In genomic region chr11:118338637-118339061, GRCh38 we compare ENCODE assay signal across 8 cellular contexts. TPM values are rescaled to one million over a fixed set of nuclear protein-coding genes. Genes with fewer than 3 reads are reported as not detected.
DNase-seq lines count a peak whose midpoint lies in the region; ATAC-seq and TF ChIP-seq lines count a peak whose summit lies in the region.

No MANE protein-coding gene starts in this region.

- H3K36me3 ChIP-seq in KMS-11 (ENCODE audit: insufficient read depth) (no peaks in the 10 kb centered on the region), hepatocyte (replicated peaks; ENCODE audit: insufficient read depth, low read depth) (no peaks in the 10 kb centered on the region)

- no peak overlapping the region for H3K9ac ChIP-seq in KMS-11

- no peaks in the 10 kb centered on the region for H3K9me3 ChIP-seq in hepatocyte (ENCODE audit: low read depth)

- H3K4me1 ChIP-seq in KMS-11 (ENCODE audit: low read depth, poor library complexity, severe bottlenecking) (peaks cover 5% of the 10 kb centered on the region), hepatocyte (ENCODE audit: insufficient read depth) (peaks cover 12% of the 10 kb centered on the region)

- H3K27me3 ChIP-seq in KMS-11 (ENCODE audit: insufficient read depth, low read depth) (no peaks in the 10 kb centered on the region), hepatocyte (no peaks in the 10 kb centered on the region)

- H3K4me3 Mint-ChIP-seq in activated CD8-positive, alpha-beta memory T cell treated with anti-CD3 and anti-CD28 coated beads, Interleukin-2, amount 10 ng/mL, durations not matched to agents 7 days and 5 days, result peak overlapping the region; percentile 87

- H3K4me2 ChIP-seq in KMS-11, result no peak overlapping the region
- H3K4me2 ChIP-seq in hepatocyte, result no peak overlapping the region

- H3K27ac ChIP-seq in KMS-11 (no peak overlapping the region), hepatocyte (peak overlapping the region; percentile 92)

- peak overlapping the region; percentile 97 for H3K27ac Mint-ChIP-seq in activated CD8-positive, alpha-beta memory T cell treated with anti-CD3 and anti-CD28 coated beads, Interleukin-2, amount 10 ng/mL, durations not matched to agents 7 days and 5 days

- H3K4me3 ChIP-seq in KMS-11 (IDR thresholded peaks at IDR 0.05; ENCODE audit: insufficient read depth, low read depth, low read length), result no peak overlapping the region
- H3K4me3 ChIP-seq in hepatocyte, result no peak overlapping the region

- H4K20me1 ChIP-seq in KMS-11 (ENCODE audit: insufficient read depth), result no peaks in the 10 kb centered on the region
- no peaks in the 10 kb centered on the region for H4K20me1 ChIP-seq in hepatocyte (ENCODE audit: insufficient read depth, poor library complexity, severe bottlenecking)

- 74% methylated on average over 7 of the region's 7 CpGs for WGBS in hepatocyte (ENCODE audit: low lambda C conversion rate, missing lambda C conversion rate)

- H3K79me2 ChIP-seq in KMS-11 (ENCODE audit: insufficient read depth, low read depth) (no peaks in the 10 kb centered on the region), hepatocyte (no peaks in the 10 kb centered on the region)

- H3K27me3 Mint-ChIP-seq in activated CD8-positive, alpha-beta memory T cell treated with anti-CD3 and anti-CD28 coated beads, Interleukin-2, amount 10 ng/mL, durations not matched to agents 7 days and 5 days, result no peaks in the 10 kb centered on the region

- peak; percentile 98 for DNase-seq in activated CD8-positive, alpha-beta memory T cell treated with anti-CD3 and anti-CD28 coated beads, Interleukin-2, amount 10 ng/mL, durations not matched to agents 7 days and 5 days
- peak; percentile 81 for DNase-seq in hepatocyte (ENCODE audit: low spot score)
- DNase-seq in stimulated activated CD8-positive, alpha-beta memory T cell treated with anti-CD3 and anti-CD28 coated beads, Interleukin-7, amount 100 ng/mL, for 48 hours (ENCODE audit: extremely low read depth in 1 of 2, low read depth in 1 of 2), result peak; percentile 72 to 92
- no peak for DNase-seq in posterior cingulate gyrus
- DNase-seq in NCI-H345 (lab: John Stamatoyannopoulos, UW), result no peak

- H3K4me1 Mint-ChIP-seq in activated CD8-positive, alpha-beta memory T cell treated with anti-CD3 and anti-CD28 coated beads, Interleukin-2, amount 10 ng/mL, durations not matched to agents 7 days and 5 days, result peaks cover 56% of the 10 kb centered on the region

- peaks cover 40% of the 10 kb centered on the region for H3K36me3 Mint-ChIP-seq in activated CD8-positive, alpha-beta memory T cell treated with anti-CD3 and anti-CD28 coated beads, Interleukin-2, amount 10 ng/mL, durations not matched to agents 7 days and 5 days

- no peak for TF ChIP-seq CTCF in KMS-11 (conservative IDR thresholded peaks at IDR 0.05; ENCODE audit: low read depth, low read length)
- no peak for TF ChIP-seq CTCF in hepatocyte (IDR thresholded peaks at IDR 0.05; ENCODE audit: poor library complexity)

- H3K9me3 Mint-ChIP-seq in activated CD8-positive, alpha-beta memory T cell treated with anti-CD3 and anti-CD28 coated beads, Interleukin-2, amount 10 ng/mL, durations not matched to agents 7 days and 5 days (ENCODE audit: low read depth), result no peaks in the 10 kb centered on the region

- ATAC-seq in activated CD8-positive, alpha-beta memory T cell treated with anti-CD3 and anti-CD28 coated beads, Interleukin-2, amount 10 ng/mL, durations not matched to agents 7 days and 5 days, result peak; percentile 61
- no peak for ATAC-seq in HG03108 (IDR thresholded peaks at IDR 0.05; ENCODE audit: unreplicated experiment)
- ATAC-seq in HG02884 (IDR thresholded peaks at IDR 0.05; ENCODE audit: unreplicated experiment), result no peak

- no peaks in the 10 kb centered on the region for H3K9me2 ChIP-seq in hepatocyte (replicated peaks; ENCODE audit: insufficient read depth)

- intact Hi-C loops in posterior cingulate gyrus (cut with DNase I), result no loop called here

- CTCF ChIA-PET in activated CD8-positive, alpha-beta memory T cell treated with anti-CD3 and anti-CD28 coated beads, Interleukin-2, amount 10 ng/mL, durations not matched to agents 7 days and 5 days (lab: Charles Lee), result interaction anchor here (0.7 to 1.8 kb wide), 6 partner anchors 9 to 140 kb away, joined by 3 to 5 read pairs (median 4); partner anchors contain the start of genes JAML and MPZL3

- H2AFZ ChIP-seq in KMS-11 (ENCODE audit: low read depth), result peak overlapping the region; percentile 38; the same call in 1 of the 2 replicates
- no peak overlapping the region for H2AFZ ChIP-seq in hepatocyte

RNA-seq across cellular contexts. Expression of gene CD3D, which starts 3.9 kb away (rescaled TPM):
- 100 to 1,000 TPM; 428 to 526 TPM for total RNA-seq in activated CD8-positive, alpha-beta memory T cell treated with anti-CD3 and anti-CD28 coated beads, Interleukin-2, amount 10 ng/mL, durations not matched to agents 7 days and 5 days
- 0.92 and 2.3 TPM in 2 replicates for total RNA-seq in hepatocyte
- polyA plus RNA-seq in hepatocyte, result 1.8 and 3.6 TPM in 2 replicates

RNA-seq across cellular contexts. Expression of gene CD3G, which starts 5.5 kb away (rescaled TPM):
- total RNA-seq in activated CD8-positive, alpha-beta memory T cell treated with anti-CD3 and anti-CD28 coated beads, Interleukin-2, amount 10 ng/mL, durations not matched to agents 7 days and 5 days, result 100 to 1,000 TPM; 192 to 218 TPM
- 0.50 and 1.1 TPM in 2 replicates for total RNA-seq in hepatocyte
- polyA plus RNA-seq in hepatocyte, result 0.11 and 0.60 TPM in 2 replicates

RNA-seq across cellular contexts. Expression of gene UBE4A, which starts 20.8 kb away (rescaled TPM):
- total RNA-seq in activated CD8-positive, alpha-beta memory T cell treated with anti-CD3 and anti-CD28 coated beads, Interleukin-2, amount 10 ng/mL, durations not matched to agents 7 days and 5 days, result 10 to 100 TPM; 43.4 to 47.8 TPM
- total RNA-seq in hepatocyte, result 57.5 and 61.5 TPM in 2 replicates
- 19.7 and 22.4 TPM in 2 replicates for polyA plus RNA-seq in hepatocyte

RNA-seq across cellular contexts. Expression of gene CD3E, which starts 34.1 kb away (rescaled TPM):
- 100 to 1,000 TPM; 526 to 535 TPM for total RNA-seq in activated CD8-positive, alpha-beta memory T cell treated with anti-CD3 and anti-CD28 coated beads, Interleukin-2, amount 10 ng/mL, durations not matched to agents 7 days and 5 days
- total RNA-seq in hepatocyte, result not detected in 2 replicates
- polyA plus RNA-seq in hepatocyte, result not detected in 2 replicates

Comparison
In these comparisons a context has a peak if more than half of its experiments do, and no peak if none do; other contexts are left out.
1. DNase-seq: peak in activated CD8-positive, alpha-beta memory T cell treated with anti-CD3 and anti-CD28 coated beads, Interleukin-2, amount 10 ng/mL, durations not matched to agents 7 days and 5 days (single experiment), hepatocyte (single experiment) and stimulated activated CD8-positive, alpha-beta memory T cell treated with anti-CD3 and anti-CD28 coated beads, Interleukin-7, amount 100 ng/mL, for 48 hours (2 of 2); none in posterior cingulate gyrus (0 of 10) and NCI-H345 (single experiment).
2. RNA of gene CD3D, which starts 3.9 kb away (total RNA-seq): 428 to 526 TPM in activated CD8-positive, alpha-beta memory T cell treated with anti-CD3 and anti-CD28 coated beads, Interleukin-2, amount 10 ng/mL, durations not matched to agents 7 days and 5 days; 0.92 to 2.3 TPM in hepatocyte; every median in the first group is over 100 times any median in the second.
3. RNA of gene CD3G, which starts 5.5 kb away (total RNA-seq): 192 to 218 TPM in activated CD8-positive, alpha-beta memory T cell treated with anti-CD3 and anti-CD28 coated beads, Interleukin-2, amount 10 ng/mL, durations not matched to agents 7 days and 5 days; 0.50 to 1.1 TPM in hepatocyte; every median in the first group is over 10 times any median in the second.